In the genomic region with DNA sequence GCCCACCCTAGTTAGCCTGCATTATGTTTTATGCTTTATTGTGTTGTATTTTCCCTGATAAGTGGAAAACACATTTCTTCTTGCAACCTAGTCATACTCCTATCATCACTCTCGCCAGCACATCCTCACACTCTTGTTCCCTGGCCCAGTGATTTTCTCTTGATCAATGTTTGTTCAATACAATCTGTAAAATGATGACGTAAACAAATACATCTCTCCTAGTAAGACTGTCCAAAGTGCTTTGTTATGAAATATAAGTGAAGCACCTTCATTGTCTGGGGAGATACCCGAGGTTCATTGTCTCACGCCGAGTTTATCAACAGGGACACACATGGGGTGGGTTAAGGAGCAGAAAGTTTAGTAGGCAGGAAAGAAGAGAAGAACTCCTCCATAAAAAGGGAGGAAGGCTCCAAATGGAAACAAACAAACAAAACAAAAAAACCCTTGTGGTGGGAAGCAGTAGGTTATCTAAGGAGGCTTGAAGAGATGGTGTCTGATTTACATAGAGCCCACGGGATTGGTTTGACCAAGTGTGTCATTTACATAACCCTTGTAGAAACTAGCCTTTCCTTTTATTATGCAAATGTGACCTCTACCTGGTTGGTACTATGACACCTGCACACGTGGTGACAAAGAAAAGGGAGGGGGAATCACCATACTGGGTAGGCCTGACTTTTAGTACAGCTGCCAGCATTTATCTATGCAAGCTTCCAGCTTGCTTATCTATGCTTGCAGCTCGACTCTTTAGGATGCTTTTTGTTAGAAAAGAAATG, we compare ENCODE assay signal across 27 cellular contexts.
"Had no signal": no experiment of that assay in that cellular context is flagged by ENCODE, and none has a peak within 500 bp of the region (broad histone marks: within the 10 kb centered on the region; RNA-seq: fewer than 3 reads in every experiment).

No MANE protein-coding gene starts in this region.

- H3K36me3 ChIP-seq: breast epithelium, heart left ventricle, neutrophil, ovary, transverse colon had no signal

- ATAC-seq: activated naive CD4-positive, alpha-beta T cell treated with anti-CD3 and anti-CD28 coated beads, Interleukin-2, amount 50 U/mL, for 72 hours; activated T-cell treated with anti-CD3 and anti-CD28 coated beads, Interleukin-2, amount 50 U/mL, for 72 hours; esophagus mucosa; foreskin keratinocyte; heart left ventricle; left cardiac atrium; left ventricle myocardium superior; sciatic nerve; stimulated activated naive CD8-positive, alpha-beta T cell treated with anti-CD3 and anti-CD28 coated beads, Interleukin-15, Interleukin-2, amounts not matched to agents 100 U/mL and 50 U/mL, for 24 hours had no signal

- H3K27ac ChIP-seq: breast epithelium, foreskin keratinocyte, heart left ventricle, neutrophil, ovary, skin epidermis, testis, transverse colon had no signal

- H3K9me3 ChIP-seq: breast epithelium, neutrophil, ovary, testis, transverse colon had no signal

- H3K27me3 ChIP-seq: breast epithelium, foreskin keratinocyte, heart left ventricle, neutrophil, ovary, testis, transverse colon had no signal

- H3K4me3 ChIP-seq: breast epithelium, heart left ventricle, ovary, skin epidermis, testis, transverse colon had no signal

- DNase-seq: activated CD4-positive, alpha-beta T cell treated with anti-CD3 and anti-CD28 coated beads for 4 hours; activated CD4-positive, alpha-beta T cell treated with anti-CD3 and anti-CD28 coated beads, Interleukin-2, amount 50 U/mL, for 4 hours; activated naive CD4-positive, alpha-beta T cell; activated T-cell treated with anti-CD3 and anti-CD28 coated beads for 4 hours; activated T-cell treated with anti-CD3 and anti-CD28 coated beads, Interleukin-2, amount 50 U/mL, for 72 hours; central memory CD4-positive, alpha-beta T cell; endodermal cell; foreskin keratinocyte; heart left ventricle; hypothalamus; left cardiac atrium; left ventricle myocardium superior; mammary epithelial cell; naive B cell; nephron progenitor cell; ovary; stimulated activated CD4-positive, alpha-beta T cell treated with anti-CD3 and anti-CD28 coated beads, Interleukin-12 subunit alpha, Interleukin-12 subunit beta, amount 100 ng/mL, for 4 hours; stimulated activated CD4-positive, alpha-beta T cell treated with anti-CD3 and anti-CD28 coated beads, Interleukin-4, amount 100 ng/mL, for 1 hour; stimulated activated naive CD8-positive, alpha-beta T cell treated with anti-CD3 and anti-CD28 coated beads, Interleukin-15, Interleukin-2, amounts not matched to agents 100 U/mL and 50 U/mL, for 24 hours; testis; transverse colon had no signal

- H3K4me1 ChIP-seq: breast epithelium, foreskin keratinocyte, heart left ventricle, testis, transverse colon had no signal
